1 cellular context compared by ENCODE assay signal in the genomic region with DNA sequence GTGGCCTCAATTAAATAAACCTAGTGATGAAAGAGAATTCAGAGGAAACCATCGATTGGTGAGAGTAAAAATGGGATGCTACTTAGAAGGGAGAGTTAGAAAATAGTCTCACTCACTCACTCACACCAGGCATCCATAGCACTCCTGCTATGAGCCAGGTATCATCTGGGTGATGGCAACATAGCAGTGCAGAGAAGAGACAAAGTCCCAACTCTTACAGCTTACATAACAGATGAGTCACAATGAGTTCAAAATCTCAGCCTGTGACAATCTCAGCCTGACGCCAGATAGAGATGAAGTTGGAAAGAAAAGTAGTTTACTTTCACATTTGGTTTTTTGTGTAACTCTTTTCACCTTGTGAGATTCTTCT.
TF ChIP-seq lines count a peak whose summit lies in the region.

No MANE protein-coding gene starts in this region.

TF ChIP-seq in HepG2, 621 proteins besides CTCF, POLR2A, EP300 and RAD21 (continued from another document and continues in another):
- TF ChIP-seq, protein P1, sequence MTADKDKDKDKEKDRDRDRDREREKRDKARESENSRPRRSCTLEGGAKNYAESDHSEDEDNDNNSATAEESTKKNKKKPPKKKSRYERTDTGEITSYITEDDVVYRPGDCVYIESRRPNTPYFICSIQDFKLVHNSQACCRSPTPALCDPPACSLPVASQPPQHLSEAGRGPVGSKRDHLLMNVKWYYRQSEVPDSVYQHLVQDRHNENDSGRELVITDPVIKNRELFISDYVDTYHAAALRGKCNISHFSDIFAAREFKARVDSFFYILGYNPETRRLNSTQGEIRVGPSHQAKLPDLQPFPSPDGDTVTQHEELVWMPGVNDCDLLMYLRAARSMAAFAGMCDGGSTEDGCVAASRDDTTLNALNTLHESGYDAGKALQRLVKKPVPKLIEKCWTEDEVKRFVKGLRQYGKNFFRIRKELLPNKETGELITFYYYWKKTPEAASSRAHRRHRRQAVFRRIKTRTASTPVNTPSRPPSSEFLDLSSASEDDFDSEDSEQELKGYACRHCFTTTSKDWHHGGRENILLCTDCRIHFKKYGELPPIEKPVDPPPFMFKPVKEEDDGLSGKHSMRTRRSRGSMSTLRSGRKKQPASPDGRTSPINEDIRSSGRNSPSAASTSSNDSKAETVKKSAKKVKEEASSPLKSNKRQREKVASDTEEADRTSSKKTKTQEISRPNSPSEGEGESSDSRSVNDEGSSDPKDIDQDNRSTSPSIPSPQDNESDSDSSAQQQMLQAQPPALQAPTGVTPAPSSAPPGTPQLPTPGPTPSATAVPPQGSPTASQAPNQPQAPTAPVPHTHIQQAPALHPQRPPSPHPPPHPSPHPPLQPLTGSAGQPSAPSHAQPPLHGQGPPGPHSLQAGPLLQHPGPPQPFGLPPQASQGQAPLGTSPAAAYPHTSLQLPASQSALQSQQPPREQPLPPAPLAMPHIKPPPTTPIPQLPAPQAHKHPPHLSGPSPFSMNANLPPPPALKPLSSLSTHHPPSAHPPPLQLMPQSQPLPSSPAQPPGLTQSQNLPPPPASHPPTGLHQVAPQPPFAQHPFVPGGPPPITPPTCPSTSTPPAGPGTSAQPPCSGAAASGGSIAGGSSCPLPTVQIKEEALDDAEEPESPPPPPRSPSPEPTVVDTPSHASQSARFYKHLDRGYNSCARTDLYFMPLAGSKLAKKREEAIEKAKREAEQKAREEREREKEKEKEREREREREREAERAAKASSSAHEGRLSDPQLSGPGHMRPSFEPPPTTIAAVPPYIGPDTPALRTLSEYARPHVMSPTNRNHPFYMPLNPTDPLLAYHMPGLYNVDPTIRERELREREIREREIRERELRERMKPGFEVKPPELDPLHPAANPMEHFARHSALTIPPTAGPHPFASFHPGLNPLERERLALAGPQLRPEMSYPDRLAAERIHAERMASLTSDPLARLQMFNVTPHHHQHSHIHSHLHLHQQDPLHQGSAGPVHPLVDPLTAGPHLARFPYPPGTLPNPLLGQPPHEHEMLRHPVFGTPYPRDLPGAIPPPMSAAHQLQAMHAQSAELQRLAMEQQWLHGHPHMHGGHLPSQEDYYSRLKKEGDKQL (CRISPR knock-in tag; IDR thresholded peaks at IDR 0.05; ENCODE audit: low read depth), result no peak
- TF ChIP-seq MAFG (CRISPR knock-in tag; IDR thresholded peaks at IDR 0.05), result no peak
- TF ChIP-seq ATF5 (CRISPR knock-in tag; IDR thresholded peaks at IDR 0.05; ENCODE audit: low read depth), result no peak
- TF ChIP-seq, protein P2, sequence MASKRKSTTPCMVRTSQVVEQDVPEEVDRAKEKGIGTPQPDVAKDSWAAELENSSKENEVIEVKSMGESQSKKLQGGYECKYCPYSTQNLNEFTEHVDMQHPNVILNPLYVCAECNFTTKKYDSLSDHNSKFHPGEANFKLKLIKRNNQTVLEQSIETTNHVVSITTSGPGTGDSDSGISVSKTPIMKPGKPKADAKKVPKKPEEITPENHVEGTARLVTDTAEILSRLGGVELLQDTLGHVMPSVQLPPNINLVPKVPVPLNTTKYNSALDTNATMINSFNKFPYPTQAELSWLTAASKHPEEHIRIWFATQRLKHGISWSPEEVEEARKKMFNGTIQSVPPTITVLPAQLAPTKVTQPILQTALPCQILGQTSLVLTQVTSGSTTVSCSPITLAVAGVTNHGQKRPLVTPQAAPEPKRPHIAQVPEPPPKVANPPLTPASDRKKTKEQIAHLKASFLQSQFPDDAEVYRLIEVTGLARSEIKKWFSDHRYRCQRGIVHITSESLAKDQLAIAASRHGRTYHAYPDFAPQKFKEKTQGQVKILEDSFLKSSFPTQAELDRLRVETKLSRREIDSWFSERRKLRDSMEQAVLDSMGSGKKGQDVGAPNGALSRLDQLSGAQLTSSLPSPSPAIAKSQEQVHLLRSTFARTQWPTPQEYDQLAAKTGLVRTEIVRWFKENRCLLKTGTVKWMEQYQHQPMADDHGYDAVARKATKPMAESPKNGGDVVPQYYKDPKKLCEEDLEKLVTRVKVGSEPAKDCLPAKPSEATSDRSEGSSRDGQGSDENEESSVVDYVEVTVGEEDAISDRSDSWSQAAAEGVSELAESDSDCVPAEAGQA (IDR thresholded peaks at IDR 0.05; ENCODE audit: low read depth), result no peak
- TF ChIP-seq, protein P2 (CRISPR knock-in tag; IDR thresholded peaks at IDR 0.05; ENCODE audit: borderline replicate concordance), result no peak
- TF ChIP-seq TBX3 (IDR thresholded peaks at IDR 0.05; ENCODE audit: borderline replicate concordance), result no peak
- TF ChIP-seq ZNF878 (CRISPR knock-in tag; IDR thresholded peaks at IDR 0.05), result no peak
- TF ChIP-seq IKZF5 (CRISPR knock-in tag; IDR thresholded peaks at IDR 0.05), result no peak
- no peak; the same call in 1 of the 2 replicates for TF ChIP-seq SALL1 (CRISPR knock-in tag; IDR thresholded peaks at IDR 0.05)
- TF ChIP-seq HNF4G (IDR thresholded peaks at IDR 0.05; ENCODE audit: borderline replicate concordance, low read depth, low read length), result peak; percentile 60
- peak; percentile 50; the same call in 1 of the 2 replicates for TF ChIP-seq HNF4G (CRISPR knock-in tag; IDR thresholded peaks at IDR 0.05; ENCODE audit: borderline replicate concordance, low read depth)
- TF ChIP-seq SPEN (CRISPR knock-in tag; IDR thresholded peaks at IDR 0.05; ENCODE audit: low read depth), result no peak
- no peak for TF ChIP-seq TRIM24 (CRISPR knock-in tag; IDR thresholded peaks at IDR 0.05)
- no peak for TF ChIP-seq SMYD3 (CRISPR knock-in tag; IDR thresholded peaks at IDR 0.05)
- no peak for TF ChIP-seq ZNF607 (CRISPR knock-in tag; IDR thresholded peaks at IDR 0.05; ENCODE audit: borderline replicate concordance)
- no peak for TF ChIP-seq TOPORS (CRISPR knock-in tag; IDR thresholded peaks at IDR 0.05)
- no peak for TF ChIP-seq HOXA7 (CRISPR knock-in tag; IDR thresholded peaks at IDR 0.05)
- TF ChIP-seq SNAI1 (CRISPR knock-in tag; IDR thresholded peaks at IDR 0.05; ENCODE audit: borderline replicate concordance), result no peak
- TF ChIP-seq ZBTB38 (CRISPR knock-in tag; IDR thresholded peaks at IDR 0.05), result no peak
- TF ChIP-seq, protein P3, sequence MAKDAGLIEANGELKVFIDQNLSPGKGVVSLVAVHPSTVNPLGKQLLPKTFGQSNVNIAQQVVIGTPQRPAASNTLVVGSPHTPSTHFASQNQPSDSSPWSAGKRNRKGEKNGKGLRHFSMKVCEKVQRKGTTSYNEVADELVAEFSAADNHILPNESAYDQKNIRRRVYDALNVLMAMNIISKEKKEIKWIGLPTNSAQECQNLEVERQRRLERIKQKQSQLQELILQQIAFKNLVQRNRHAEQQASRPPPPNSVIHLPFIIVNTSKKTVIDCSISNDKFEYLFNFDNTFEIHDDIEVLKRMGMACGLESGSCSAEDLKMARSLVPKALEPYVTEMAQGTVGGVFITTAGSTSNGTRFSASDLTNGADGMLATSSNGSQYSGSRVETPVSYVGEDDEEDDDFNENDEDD (CRISPR knock-in tag; IDR thresholded peaks at IDR 0.05; ENCODE audit: borderline replicate concordance), result no peak
- TF ChIP-seq, protein P4, sequence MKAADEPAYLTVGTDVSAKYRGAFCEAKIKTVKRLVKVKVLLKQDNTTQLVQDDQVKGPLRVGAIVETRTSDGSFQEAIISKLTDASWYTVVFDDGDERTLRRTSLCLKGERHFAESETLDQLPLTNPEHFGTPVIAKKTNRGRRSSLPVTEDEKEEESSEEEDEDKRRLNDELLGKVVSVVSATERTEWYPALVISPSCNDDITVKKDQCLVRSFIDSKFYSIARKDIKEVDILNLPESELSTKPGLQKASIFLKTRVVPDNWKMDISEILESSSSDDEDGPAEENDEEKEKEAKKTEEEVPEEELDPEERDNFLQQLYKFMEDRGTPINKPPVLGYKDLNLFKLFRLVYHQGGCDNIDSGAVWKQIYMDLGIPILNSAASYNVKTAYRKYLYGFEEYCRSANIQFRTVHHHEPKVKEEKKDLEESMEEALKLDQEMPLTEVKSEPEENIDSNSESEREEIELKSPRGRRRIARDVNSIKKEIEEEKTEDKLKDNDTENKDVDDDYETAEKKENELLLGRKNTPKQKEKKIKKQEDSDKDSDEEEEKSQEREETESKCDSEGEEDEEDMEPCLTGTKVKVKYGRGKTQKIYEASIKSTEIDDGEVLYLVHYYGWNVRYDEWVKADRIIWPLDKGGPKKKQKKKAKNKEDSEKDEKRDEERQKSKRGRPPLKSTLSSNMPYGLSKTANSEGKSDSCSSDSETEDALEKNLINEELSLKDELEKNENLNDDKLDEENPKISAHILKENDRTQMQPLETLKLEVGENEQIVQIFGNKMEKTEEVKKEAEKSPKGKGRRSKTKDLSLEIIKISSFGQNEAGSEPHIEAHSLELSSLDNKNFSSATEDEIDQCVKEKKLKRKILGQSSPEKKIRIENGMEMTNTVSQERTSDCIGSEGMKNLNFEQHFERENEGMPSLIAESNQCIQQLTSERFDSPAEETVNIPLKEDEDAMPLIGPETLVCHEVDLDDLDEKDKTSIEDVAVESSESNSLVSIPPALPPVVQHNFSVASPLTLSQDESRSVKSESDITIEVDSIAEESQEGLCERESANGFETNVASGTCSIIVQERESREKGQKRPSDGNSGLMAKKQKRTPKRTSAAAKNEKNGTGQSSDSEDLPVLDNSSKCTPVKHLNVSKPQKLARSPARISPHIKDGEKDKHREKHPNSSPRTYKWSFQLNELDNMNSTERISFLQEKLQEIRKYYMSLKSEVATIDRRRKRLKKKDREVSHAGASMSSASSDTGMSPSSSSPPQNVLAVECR (CRISPR knock-in tag; IDR thresholded peaks at IDR 0.05; ENCODE audit: borderline replicate concordance), result no peak
- no peak for TF ChIP-seq ZFX (CRISPR knock-in tag; IDR thresholded peaks at IDR 0.05; ENCODE audit: low read depth)
- TF ChIP-seq ESRRA (CRISPR knock-in tag; IDR thresholded peaks at IDR 0.05; ENCODE audit: low read depth), result no peak
- TF ChIP-seq PCBP2 (optimal IDR thresholded peaks at IDR 0.05; ENCODE audit: low read depth, low read length, poor library complexity, severe bottlenecking), result no peak
- TF ChIP-seq, protein P5, sequence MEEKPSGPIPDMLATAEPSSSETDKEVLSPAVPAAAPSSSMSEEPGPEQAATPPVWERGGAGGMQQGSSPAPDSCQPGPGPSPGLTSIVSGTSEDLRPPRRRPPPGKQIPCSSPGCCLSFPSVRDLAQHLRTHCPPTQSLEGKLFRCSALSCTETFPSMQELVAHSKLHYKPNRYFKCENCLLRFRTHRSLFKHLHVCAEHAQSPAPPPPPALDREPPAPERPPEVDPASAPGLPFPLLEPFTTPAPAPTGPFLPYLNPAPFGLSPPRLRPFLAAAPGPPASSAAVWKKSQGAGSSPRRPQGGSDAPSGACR (CRISPR knock-in tag; IDR thresholded peaks at IDR 0.05), result no peak
- no peak for TF ChIP-seq NFKBIZ (CRISPR knock-in tag; IDR thresholded peaks at IDR 0.05)
- TF ChIP-seq SETDB1 (CRISPR knock-in tag; IDR thresholded peaks at IDR 0.05; ENCODE audit: borderline replicate concordance), result no peak
- TF ChIP-seq ZNF883 (CRISPR knock-in tag; IDR thresholded peaks at IDR 0.05; ENCODE audit: not compliant biosample characterization), result no peak
- TF ChIP-seq, protein P6, sequence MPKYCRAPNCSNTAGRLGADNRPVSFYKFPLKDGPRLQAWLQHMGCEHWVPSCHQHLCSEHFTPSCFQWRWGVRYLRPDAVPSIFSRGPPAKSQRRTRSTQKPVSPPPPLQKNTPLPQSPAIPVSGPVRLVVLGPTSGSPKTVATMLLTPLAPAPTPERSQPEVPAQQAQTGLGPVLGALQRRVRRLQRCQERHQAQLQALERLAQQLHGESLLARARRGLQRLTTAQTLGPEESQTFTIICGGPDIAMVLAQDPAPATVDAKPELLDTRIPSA (CRISPR knock-in tag; IDR thresholded peaks at IDR 0.05; ENCODE audit: borderline replicate concordance), result no peak
- TF ChIP-seq ZNF512B (CRISPR knock-in tag; IDR thresholded peaks at IDR 0.05; ENCODE audit: borderline replicate concordance), result no peak
- no peak for TF ChIP-seq MATR3 (CRISPR knock-in tag; IDR thresholded peaks at IDR 0.05)
- TF ChIP-seq AKAP8 (CRISPR knock-in tag; IDR thresholded peaks at IDR 0.05), result no peak
- peak; percentile 97 for TF ChIP-seq JUND (CRISPR knock-in tag; IDR thresholded peaks at IDR 0.05)
